1 cellular context compared by ENCODE assay signal in the genomic region with DNA sequence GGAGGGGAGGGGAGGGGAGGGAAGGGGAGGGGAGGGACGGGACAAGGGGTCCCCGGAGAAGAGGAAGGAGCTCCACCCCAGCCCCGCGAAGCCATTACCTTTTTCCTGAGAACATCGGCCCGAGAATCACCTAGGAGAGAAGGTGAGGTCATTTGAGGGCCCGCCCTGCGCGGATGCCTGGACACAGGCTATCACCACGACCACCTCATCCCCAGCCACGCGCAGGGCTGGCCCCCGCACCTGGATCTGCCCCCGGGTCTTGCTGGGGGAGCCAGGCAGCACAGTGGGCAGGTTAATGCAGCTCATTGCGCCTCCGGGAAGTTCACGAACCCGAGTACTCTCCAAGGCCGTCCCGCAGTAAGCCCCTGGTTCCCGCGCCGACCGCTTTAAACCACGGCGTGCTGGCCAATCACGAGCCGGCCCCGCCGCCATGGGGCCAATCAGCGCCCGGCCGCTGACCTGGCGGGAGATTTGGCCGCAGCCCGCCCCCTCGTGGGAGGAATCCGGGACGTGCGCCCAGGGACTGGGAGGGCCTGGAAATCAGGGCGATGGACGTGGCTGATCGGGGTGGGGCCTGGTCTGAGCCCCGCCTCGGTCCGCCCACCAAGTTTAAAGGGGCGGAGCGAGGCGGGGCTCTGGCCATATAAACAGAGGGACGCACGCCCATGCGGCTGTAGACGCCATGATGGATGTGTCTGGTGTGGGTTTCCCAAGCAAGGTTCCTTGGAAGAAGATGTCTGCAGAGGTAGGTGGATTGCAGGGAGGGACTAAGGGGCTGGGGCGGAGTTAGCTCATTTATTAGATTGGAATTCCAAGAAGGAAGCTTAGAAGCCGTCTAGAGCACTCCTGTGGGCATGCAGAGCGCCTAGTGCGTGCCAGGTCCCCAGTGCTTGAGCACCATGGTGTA.
TF ChIP-seq lines count a peak whose summit lies in the region.

A gene with protein sequence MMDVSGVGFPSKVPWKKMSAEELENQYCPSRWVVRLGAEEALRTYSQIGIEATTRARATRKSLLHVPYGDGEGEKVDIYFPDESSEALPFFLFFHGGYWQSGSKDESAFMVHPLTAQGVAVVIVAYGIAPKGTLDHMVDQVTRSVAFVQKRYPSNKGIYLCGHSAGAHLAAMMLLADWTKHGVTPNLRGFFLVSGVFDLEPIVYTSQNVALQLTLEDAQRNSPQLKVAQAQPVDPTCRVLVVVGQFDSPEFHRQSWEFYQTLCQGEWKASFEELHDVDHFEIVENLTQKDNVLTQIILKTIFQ (plus strand): TSS at position 674 of the 907 bp plus-strand sequence. CDS start 9 bp downstream, at position 683.
A gene with protein sequence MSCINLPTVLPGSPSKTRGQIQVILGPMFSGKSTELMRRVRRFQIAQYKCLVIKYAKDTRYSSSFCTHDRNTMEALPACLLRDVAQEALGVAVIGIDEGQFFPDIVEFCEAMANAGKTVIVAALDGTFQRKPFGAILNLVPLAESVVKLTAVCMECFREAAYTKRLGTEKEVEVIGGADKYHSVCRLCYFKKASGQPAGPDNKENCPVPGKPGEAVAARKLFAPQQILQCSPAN (minus strand): TSS at position 364 of the 907 bp plus-strand sequence. CDS start 58 bp downstream, at position 306.

TF ChIP-seq in HepG2, 621 proteins besides CTCF, POLR2A, EP300 and RAD21 (continued from another document and continues in another):
- TF ChIP-seq, protein P1, sequence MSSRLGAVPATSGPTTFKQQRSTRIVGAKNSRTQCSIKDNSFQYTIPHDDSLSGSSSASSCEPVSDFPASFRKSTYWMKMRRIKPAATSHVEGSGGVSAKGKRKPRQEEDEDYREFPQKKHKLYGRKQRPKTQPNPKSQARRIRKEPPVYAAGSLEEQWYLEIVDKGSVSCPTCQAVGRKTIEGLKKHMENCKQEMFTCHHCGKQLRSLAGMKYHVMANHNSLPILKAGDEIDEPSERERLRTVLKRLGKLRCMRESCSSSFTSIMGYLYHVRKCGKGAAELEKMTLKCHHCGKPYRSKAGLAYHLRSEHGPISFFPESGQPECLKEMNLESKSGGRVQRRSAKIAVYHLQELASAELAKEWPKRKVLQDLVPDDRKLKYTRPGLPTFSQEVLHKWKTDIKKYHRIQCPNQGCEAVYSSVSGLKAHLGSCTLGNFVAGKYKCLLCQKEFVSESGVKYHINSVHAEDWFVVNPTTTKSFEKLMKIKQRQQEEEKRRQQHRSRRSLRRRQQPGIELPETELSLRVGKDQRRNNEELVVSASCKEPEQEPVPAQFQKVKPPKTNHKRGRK (CRISPR knock-in tag; IDR thresholded peaks at IDR 0.05): no peak
- no peak for TF ChIP-seq ZNF260 (CRISPR knock-in tag; IDR thresholded peaks at IDR 0.05; ENCODE audit: borderline replicate concordance, low read depth)
- no peak for TF ChIP-seq SUZ12 (IDR thresholded peaks at IDR 0.05; ENCODE audit: low read depth, low read length)
- TF ChIP-seq, protein P2, sequence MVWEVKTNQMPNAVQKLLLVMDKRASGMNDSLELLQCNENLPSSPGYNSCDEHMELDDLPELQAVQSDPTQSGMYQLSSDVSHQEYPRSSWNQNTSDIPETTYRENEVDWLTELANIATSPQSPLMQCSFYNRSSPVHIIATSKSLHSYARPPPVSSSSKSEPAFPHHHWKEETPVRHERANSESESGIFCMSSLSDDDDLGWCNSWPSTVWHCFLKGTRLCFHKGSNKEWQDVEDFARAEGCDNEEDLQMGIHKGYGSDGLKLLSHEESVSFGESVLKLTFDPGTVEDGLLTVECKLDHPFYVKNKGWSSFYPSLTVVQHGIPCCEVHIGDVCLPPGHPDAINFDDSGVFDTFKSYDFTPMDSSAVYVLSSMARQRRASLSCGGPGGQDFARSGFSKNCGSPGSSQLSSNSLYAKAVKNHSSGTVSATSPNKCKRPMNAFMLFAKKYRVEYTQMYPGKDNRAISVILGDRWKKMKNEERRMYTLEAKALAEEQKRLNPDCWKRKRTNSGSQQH (CRISPR knock-in tag; IDR thresholded peaks at IDR 0.05; ENCODE audit: low read depth): peak; percentile 85; the same call in 1 of the 2 replicates
- TF ChIP-seq, protein P3, sequence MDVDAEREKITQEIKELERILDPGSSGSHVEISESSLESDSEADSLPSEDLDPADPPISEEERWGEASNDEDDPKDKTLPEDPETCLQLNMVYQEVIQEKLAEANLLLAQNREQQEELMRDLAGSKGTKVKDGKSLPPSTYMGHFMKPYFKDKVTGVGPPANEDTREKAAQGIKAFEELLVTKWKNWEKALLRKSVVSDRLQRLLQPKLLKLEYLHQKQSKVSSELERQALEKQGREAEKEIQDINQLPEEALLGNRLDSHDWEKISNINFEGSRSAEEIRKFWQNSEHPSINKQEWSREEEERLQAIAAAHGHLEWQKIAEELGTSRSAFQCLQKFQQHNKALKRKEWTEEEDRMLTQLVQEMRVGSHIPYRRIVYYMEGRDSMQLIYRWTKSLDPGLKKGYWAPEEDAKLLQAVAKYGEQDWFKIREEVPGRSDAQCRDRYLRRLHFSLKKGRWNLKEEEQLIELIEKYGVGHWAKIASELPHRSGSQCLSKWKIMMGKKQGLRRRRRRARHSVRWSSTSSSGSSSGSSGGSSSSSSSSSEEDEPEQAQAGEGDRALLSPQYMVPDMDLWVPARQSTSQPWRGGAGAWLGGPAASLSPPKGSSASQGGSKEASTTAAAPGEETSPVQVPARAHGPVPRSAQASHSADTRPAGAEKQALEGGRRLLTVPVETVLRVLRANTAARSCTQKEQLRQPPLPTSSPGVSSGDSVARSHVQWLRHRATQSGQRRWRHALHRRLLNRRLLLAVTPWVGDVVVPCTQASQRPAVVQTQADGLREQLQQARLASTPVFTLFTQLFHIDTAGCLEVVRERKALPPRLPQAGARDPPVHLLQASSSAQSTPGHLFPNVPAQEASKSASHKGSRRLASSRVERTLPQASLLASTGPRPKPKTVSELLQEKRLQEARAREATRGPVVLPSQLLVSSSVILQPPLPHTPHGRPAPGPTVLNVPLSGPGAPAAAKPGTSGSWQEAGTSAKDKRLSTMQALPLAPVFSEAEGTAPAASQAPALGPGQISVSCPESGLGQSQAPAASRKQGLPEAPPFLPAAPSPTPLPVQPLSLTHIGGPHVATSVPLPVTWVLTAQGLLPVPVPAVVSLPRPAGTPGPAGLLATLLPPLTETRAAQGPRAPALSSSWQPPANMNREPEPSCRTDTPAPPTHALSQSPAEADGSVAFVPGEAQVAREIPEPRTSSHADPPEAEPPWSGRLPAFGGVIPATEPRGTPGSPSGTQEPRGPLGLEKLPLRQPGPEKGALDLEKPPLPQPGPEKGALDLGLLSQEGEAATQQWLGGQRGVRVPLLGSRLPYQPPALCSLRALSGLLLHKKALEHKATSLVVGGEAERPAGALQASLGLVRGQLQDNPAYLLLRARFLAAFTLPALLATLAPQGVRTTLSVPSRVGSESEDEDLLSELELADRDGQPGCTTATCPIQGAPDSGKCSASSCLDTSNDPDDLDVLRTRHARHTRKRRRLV (CRISPR knock-in tag; IDR thresholded peaks at IDR 0.05): peak; percentile 80; the same call in 1 of the 2 replicates
- TF ChIP-seq NR2F6 (IDR thresholded peaks at IDR 0.05): no peak
- peak; percentile 73; the same call in 1 of the 2 replicates for TF ChIP-seq NR2F6 (CRISPR knock-in tag; IDR thresholded peaks at IDR 0.05)
- TF ChIP-seq ZNF143 (CRISPR knock-in tag; IDR thresholded peaks at IDR 0.05): peak; percentile 15; the same call in 1 of the 2 replicates
- peak; percentile 99 for TF ChIP-seq CHCHD3 (CRISPR knock-in tag; IDR thresholded peaks at IDR 0.05)
- TF ChIP-seq MZF1 (CRISPR knock-in tag; IDR thresholded peaks at IDR 0.05; ENCODE audit: borderline replicate concordance): 0 out of 2 replicates have a peak, but pooled peaks have one; percentile 17
- TF ChIP-seq, protein P4, sequence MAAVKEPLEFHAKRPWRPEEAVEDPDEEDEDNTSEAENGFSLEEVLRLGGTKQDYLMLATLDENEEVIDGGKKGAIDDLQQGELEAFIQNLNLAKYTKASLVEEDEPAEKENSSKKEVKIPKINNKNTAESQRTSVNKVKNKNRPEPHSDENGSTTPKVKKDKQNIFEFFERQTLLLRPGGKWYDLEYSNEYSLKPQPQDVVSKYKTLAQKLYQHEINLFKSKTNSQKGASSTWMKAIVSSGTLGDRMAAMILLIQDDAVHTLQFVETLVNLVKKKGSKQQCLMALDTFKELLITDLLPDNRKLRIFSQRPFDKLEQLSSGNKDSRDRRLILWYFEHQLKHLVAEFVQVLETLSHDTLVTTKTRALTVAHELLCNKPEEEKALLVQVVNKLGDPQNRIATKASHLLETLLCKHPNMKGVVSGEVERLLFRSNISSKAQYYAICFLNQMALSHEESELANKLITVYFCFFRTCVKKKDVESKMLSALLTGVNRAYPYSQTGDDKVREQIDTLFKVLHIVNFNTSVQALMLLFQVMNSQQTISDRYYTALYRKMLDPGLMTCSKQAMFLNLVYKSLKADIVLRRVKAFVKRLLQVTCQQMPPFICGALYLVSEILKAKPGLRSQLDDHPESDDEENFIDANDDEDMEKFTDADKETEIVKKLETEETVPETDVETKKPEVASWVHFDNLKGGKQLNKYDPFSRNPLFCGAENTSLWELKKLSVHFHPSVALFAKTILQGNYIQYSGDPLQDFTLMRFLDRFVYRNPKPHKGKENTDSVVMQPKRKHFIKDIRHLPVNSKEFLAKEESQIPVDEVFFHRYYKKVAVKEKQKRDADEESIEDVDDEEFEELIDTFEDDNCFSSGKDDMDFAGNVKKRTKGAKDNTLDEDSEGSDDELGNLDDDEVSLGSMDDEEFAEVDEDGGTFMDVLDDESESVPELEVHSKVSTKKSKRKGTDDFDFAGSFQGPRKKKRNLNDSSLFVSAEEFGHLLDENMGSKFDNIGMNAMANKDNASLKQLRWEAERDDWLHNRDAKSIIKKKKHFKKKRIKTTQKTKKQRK (IDR thresholded peaks at IDR 0.05; ENCODE audit: low read length): no peak
- TF ChIP-seq, protein P5, sequence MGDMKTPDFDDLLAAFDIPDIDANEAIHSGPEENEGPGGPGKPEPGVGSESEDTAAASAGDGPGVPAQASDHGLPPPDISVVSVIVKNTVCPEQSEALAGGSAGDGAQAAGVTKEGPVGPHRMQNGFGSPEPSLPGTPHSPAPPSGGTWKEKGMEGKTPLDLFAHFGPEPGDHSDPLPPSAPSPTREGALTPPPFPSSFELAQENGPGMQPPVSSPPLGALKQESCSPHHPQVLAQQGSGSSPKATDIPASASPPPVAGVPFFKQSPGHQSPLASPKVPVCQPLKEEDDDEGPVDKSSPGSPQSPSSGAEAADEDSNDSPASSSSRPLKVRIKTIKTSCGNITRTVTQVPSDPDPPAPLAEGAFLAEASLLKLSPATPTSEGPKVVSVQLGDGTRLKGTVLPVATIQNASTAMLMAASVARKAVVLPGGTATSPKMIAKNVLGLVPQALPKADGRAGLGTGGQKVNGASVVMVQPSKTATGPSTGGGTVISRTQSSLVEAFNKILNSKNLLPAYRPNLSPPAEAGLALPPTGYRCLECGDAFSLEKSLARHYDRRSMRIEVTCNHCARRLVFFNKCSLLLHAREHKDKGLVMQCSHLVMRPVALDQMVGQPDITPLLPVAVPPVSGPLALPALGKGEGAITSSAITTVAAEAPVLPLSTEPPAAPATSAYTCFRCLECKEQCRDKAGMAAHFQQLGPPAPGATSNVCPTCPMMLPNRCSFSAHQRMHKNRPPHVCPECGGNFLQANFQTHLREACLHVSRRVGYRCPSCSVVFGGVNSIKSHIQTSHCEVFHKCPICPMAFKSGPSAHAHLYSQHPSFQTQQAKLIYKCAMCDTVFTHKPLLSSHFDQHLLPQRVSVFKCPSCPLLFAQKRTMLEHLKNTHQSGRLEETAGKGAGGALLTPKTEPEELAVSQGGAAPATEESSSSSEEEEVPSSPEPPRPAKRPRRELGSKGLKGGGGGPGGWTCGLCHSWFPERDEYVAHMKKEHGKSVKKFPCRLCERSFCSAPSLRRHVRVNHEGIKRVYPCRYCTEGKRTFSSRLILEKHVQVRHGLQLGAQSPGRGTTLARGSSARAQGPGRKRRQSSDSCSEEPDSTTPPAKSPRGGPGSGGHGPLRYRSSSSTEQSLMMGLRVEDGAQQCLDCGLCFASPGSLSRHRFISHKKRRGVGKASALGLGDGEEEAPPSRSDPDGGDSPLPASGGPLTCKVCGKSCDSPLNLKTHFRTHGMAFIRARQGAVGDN (CRISPR knock-in tag; IDR thresholded peaks at IDR 0.05): peak; percentile 92
- TF ChIP-seq HOXA5 (CRISPR knock-in tag; IDR thresholded peaks at IDR 0.05): peak; percentile 40; the same call in 1 of the 2 replicates
- peak; percentile 72 for TF ChIP-seq HNRNPLL (IDR thresholded peaks at IDR 0.05; ENCODE audit: low read depth, low read length, poor library complexity, severe bottlenecking)
- peak; percentile 36; the same call in 1 of the 2 replicates for TF ChIP-seq ZBTB8A (CRISPR knock-in tag; IDR thresholded peaks at IDR 0.05; ENCODE audit: borderline replicate concordance, low read depth)
- TF ChIP-seq, protein P6, sequence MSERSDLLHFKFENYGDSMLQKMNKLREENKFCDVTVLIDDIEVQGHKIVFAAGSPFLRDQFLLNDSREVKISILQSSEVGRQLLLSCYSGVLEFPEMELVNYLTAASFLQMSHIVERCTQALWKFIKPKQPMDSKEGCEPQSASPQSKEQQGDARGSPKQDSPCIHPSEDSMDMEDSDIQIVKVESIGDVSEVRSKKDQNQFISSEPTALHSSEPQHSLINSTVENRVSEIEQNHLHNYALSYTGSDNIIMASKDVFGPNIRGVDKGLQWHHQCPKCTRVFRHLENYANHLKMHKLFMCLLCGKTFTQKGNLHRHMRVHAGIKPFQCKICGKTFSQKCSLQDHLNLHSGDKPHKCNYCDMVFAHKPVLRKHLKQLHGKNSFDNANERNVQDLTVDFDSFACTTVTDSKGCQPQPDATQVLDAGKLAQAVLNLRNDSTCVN (CRISPR knock-in tag; IDR thresholded peaks at IDR 0.05; ENCODE audit: borderline replicate concordance): peak; percentile 15; the same call in 1 of the 2 replicates
- TF ChIP-seq, protein P7, sequence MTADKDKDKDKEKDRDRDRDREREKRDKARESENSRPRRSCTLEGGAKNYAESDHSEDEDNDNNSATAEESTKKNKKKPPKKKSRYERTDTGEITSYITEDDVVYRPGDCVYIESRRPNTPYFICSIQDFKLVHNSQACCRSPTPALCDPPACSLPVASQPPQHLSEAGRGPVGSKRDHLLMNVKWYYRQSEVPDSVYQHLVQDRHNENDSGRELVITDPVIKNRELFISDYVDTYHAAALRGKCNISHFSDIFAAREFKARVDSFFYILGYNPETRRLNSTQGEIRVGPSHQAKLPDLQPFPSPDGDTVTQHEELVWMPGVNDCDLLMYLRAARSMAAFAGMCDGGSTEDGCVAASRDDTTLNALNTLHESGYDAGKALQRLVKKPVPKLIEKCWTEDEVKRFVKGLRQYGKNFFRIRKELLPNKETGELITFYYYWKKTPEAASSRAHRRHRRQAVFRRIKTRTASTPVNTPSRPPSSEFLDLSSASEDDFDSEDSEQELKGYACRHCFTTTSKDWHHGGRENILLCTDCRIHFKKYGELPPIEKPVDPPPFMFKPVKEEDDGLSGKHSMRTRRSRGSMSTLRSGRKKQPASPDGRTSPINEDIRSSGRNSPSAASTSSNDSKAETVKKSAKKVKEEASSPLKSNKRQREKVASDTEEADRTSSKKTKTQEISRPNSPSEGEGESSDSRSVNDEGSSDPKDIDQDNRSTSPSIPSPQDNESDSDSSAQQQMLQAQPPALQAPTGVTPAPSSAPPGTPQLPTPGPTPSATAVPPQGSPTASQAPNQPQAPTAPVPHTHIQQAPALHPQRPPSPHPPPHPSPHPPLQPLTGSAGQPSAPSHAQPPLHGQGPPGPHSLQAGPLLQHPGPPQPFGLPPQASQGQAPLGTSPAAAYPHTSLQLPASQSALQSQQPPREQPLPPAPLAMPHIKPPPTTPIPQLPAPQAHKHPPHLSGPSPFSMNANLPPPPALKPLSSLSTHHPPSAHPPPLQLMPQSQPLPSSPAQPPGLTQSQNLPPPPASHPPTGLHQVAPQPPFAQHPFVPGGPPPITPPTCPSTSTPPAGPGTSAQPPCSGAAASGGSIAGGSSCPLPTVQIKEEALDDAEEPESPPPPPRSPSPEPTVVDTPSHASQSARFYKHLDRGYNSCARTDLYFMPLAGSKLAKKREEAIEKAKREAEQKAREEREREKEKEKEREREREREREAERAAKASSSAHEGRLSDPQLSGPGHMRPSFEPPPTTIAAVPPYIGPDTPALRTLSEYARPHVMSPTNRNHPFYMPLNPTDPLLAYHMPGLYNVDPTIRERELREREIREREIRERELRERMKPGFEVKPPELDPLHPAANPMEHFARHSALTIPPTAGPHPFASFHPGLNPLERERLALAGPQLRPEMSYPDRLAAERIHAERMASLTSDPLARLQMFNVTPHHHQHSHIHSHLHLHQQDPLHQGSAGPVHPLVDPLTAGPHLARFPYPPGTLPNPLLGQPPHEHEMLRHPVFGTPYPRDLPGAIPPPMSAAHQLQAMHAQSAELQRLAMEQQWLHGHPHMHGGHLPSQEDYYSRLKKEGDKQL (CRISPR knock-in tag; IDR thresholded peaks at IDR 0.05; ENCODE audit: low read depth): 0 out of 2 replicates have a peak, but pooled peaks have one; percentile 40
